ENCODE assay signal across 1 cellular context in the genomic region with DNA sequence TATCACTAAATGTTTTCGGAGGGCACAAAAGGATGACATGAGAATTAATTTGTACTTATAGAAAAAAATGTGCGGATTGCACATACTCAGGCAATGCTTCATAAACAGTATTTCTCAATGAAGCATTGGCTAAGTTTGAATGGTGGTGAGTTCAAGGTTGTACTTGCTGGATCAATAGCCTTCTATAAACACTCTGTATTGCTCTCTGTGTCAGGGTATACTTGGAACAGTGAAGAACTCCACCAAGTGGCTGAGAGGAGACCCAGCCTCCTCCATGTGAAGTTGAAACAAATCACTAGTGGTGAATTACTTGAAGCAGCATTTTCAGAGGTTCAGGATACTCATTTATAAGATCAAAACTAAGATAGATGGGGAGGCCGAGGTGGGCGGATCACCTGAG.
TF ChIP-seq lines count a peak whose summit lies in the region.

No MANE protein-coding gene starts in this region.

TF ChIP-seq in K562, 482 proteins besides CTCF, POLR2A, EP300 and RAD21 (continued from another document):
- TF ChIP-seq, protein P1, sequence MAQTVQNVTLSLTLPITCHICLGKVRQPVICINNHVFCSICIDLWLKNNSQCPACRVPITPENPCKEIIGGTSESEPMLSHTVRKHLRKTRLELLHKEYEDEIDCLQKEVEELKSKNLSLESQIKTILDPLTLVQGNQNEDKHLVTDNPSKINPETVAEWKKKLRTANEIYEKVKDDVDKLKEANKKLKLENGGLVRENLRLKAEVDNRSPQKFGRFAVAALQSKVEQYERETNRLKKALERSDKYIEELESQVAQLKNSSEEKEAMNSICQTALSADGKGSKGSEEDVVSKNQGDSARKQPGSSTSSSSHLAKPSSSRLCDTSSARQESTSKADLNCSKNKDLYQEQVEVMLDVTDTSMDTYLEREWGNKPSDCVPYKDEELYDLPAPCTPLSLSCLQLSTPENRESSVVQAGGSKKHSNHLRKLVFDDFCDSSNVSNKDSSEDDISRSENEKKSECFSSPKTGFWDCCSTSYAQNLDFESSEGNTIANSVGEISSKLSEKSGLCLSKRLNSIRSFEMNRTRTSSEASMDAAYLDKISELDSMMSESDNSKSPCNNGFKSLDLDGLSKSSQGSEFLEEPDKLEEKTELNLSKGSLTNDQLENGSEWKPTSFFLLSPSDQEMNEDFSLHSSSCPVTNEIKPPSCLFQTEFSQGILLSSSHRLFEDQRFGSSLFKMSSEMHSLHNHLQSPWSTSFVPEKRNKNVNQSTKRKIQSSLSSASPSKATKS (CRISPR knock-in tag; IDR thresholded peaks at IDR 0.05), result no peak
- no peak for TF ChIP-seq ZNF253 (CRISPR knock-in tag; conservative IDR thresholded peaks at IDR 0.05)
- TF ChIP-seq, protein P2, sequence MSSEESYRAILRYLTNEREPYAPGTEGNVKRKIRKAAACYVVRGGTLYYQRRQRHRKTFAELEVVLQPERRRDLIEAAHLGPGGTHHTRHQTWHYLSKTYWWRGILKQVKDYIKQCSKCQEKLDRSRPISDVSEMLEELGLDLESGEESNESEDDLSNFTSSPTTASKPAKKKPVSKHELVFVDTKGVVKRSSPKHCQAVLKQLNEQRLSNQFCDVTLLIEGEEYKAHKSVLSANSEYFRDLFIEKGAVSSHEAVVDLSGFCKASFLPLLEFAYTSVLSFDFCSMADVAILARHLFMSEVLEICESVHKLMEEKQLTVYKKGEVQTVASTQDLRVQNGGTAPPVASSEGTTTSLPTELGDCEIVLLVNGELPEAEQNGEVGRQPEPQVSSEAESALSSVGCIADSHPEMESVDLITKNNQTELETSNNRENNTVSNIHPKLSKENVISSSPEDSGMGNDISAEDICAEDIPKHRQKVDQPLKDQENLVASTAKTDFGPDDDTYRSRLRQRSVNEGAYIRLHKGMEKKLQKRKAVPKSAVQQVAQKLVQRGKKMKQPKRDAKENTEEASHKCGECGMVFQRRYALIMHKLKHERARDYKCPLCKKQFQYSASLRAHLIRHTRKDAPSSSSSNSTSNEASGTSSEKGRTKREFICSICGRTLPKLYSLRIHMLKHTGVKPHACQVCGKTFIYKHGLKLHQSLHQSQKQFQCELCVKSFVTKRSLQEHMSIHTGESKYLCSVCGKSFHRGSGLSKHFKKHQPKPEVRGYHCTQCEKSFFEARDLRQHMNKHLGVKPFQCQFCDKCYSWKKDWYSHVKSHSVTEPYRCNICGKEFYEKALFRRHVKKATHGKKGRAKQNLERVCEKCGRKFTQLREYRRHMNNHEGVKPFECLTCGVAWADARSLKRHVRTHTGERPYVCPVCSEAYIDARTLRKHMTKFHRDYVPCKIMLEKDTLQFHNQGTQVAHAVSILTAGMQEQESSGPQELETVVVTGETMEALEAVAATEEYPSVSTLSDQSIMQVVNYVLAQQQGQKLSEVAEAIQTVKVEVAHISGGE (CRISPR knock-in tag; IDR thresholded peaks at IDR 0.05), result no peak
- no peak for TF ChIP-seq PCBP1 (IDR thresholded peaks at IDR 0.05; ENCODE audit: low read depth, low read length, poor library complexity, severe bottlenecking)
- TF ChIP-seq CHD4 (IDR thresholded peaks at IDR 0.05; ENCODE audit: insufficient read depth, insufficient replicate concordance, low read depth, low read length, poor library complexity, severe bottlenecking), result no peak
- TF ChIP-seq MXI1 (IDR thresholded peaks at IDR 0.05; ENCODE audit: low read depth, low read length), result no peak
- TF ChIP-seq, protein P3, sequence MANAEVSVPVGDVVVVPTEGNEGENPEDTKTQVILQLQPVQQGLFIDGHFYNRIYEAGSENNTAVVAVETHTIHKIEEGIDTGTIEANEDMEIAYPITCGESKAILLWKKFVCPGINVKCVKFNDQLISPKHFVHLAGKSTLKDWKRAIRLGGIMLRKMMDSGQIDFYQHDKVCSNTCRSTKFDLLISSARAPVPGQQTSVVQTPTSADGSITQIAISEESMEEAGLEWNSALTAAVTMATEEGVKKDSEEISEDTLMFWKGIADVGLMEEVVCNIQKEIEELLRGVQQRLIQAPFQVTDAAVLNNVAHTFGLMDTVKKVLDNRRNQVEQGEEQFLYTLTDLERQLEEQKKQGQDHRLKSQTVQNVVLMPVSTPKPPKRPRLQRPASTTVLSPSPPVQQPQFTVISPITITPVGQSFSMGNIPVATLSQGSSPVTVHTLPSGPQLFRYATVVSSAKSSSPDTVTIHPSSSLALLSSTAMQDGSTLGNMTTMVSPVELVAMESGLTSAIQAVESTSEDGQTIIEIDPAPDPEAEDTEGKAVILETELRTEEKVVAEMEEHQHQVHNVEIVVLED (CRISPR knock-in tag; IDR thresholded peaks at IDR 0.05), result no peak
- TF ChIP-seq, protein P4, sequence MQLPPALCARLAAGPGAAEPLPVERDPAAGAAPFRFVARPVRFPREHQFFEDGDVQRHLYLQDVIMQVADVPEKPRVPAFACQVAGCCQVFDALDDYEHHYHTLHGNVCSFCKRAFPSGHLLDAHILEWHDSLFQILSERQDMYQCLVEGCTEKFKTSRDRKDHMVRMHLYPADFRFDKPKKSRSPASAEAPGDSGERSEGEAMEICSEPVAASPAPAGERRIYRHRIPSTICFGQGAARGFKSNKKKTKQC (CRISPR knock-in tag; IDR thresholded peaks at IDR 0.05), result no peak
- no peak for TF ChIP-seq NEUROD1 (IDR thresholded peaks at IDR 0.05; ENCODE audit: borderline replicate concordance, low read depth, low read length, partially characterized antibody)
